1 cellular context compared by ENCODE assay signal in the genomic region with DNA sequence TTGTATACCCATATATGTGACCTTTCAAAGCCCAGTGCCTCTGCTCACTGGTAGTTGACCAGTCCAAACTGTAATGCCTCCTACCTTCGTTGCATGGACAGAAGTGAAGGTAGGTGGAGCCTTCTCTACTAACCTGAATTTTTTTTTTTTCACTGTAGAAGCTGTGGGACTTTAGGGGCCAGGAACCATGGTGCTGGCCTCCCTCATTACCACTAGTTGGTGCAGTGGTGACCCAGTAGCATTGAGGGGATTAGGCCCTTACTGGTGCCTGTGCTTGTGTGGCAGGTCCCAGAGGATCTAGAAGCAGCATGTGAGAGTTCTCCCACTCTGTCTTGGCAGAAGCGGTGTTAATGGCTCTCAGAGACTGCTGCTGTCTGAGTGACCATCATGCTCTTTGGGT.
TF ChIP-seq lines count a peak whose summit lies in the region.

No MANE protein-coding gene starts in this region.

TF ChIP-seq in WTC11, 78 proteins besides CTCF, POLR2A, EP300 and RAD21 (continued from another document):
- TF ChIP-seq, protein P1, sequence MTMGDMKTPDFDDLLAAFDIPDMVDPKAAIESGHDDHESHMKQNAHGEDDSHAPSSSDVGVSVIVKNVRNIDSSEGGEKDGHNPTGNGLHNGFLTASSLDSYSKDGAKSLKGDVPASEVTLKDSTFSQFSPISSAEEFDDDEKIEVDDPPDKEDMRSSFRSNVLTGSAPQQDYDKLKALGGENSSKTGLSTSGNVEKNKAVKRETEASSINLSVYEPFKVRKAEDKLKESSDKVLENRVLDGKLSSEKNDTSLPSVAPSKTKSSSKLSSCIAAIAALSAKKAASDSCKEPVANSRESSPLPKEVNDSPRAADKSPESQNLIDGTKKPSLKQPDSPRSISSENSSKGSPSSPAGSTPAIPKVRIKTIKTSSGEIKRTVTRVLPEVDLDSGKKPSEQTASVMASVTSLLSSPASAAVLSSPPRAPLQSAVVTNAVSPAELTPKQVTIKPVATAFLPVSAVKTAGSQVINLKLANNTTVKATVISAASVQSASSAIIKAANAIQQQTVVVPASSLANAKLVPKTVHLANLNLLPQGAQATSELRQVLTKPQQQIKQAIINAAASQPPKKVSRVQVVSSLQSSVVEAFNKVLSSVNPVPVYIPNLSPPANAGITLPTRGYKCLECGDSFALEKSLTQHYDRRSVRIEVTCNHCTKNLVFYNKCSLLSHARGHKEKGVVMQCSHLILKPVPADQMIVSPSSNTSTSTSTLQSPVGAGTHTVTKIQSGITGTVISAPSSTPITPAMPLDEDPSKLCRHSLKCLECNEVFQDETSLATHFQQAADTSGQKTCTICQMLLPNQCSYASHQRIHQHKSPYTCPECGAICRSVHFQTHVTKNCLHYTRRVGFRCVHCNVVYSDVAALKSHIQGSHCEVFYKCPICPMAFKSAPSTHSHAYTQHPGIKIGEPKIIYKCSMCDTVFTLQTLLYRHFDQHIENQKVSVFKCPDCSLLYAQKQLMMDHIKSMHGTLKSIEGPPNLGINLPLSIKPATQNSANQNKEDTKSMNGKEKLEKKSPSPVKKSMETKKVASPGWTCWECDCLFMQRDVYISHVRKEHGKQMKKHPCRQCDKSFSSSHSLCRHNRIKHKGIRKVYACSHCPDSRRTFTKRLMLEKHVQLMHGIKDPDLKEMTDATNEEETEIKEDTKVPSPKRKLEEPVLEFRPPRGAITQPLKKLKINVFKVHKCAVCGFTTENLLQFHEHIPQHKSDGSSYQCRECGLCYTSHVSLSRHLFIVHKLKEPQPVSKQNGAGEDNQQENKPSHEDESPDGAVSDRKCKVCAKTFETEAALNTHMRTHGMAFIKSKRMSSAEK (CRISPR knock-in tag; IDR thresholded peaks at IDR 0.05; ENCODE audit: borderline replicate concordance): no peak
